Comparison of ENCODE assay signal across 17 cellular contexts in genomic region chr22:49112661-49113626, GRCh38.
"Had no signal": no experiment of that assay in that cellular context is flagged by ENCODE, and none has a peak within 500 bp of the region (broad histone marks: within the 10 kb centered on the region; RNA-seq: fewer than 3 reads in every experiment).

No MANE protein-coding gene starts in this region.

- H3K27me3 ChIP-seq: neutrophil, ovary had no signal

- H3K36me3 Mint-ChIP-seq: immature natural killer cell; naive thymus-derived CD4-positive, alpha-beta T cell had no signal

- H3K36me3 ChIP-seq: esophagus squamous epithelium, left ventricle myocardium inferior, neutrophil, ovary had no signal

- H3K4me1 ChIP-seq: esophagus squamous epithelium, left ventricle myocardium inferior had no signal

- H3K4me3 Mint-ChIP-seq: immature natural killer cell; naive thymus-derived CD4-positive, alpha-beta T cell; nephron progenitor cell had no signal

- H3K27ac ChIP-seq: epithelial cell of prostate, esophagus squamous epithelium, left ventricle myocardium inferior, neutrophil, ovary had no signal

- H3K4me2 ChIP-seq: smooth muscle cell had no signal

- H3K9me3 Mint-ChIP-seq: immature natural killer cell; naive thymus-derived CD4-positive, alpha-beta T cell; nephron progenitor cell had no signal

- H3K4me3 ChIP-seq: esophagus squamous epithelium, left ventricle myocardium inferior, lung, ovary, smooth muscle cell had no signal

- H3K9me3 ChIP-seq: esophagus squamous epithelium, left ventricle myocardium inferior, neutrophil, ovary had no signal

- ATAC-seq: naive thymus-derived CD4-positive, alpha-beta T cell; right cardiac atrium had no signal

- H3K27ac Mint-ChIP-seq: immature natural killer cell; naive thymus-derived CD4-positive, alpha-beta T cell; nephron progenitor cell; progenitor cell of endocrine pancreas had no signal

- H3K4me1 Mint-ChIP-seq: immature natural killer cell had no signal

- DNase-seq: effector memory CD4-positive, alpha-beta T cell; esophagus squamous epithelium; foreskin fibroblast; immature natural killer cell; left ventricle myocardium inferior; mesendoderm; naive thymus-derived CD4-positive, alpha-beta T cell; nephron progenitor cell; ovary; right cardiac atrium; stimulated activated CD4-positive, alpha-beta T cell treated with anti-CD3 and anti-CD28 coated beads, Interleukin-2, amount 100 ng/mL, for 48 hours; trophoblast cell had no signal
